In the genomic region with DNA sequence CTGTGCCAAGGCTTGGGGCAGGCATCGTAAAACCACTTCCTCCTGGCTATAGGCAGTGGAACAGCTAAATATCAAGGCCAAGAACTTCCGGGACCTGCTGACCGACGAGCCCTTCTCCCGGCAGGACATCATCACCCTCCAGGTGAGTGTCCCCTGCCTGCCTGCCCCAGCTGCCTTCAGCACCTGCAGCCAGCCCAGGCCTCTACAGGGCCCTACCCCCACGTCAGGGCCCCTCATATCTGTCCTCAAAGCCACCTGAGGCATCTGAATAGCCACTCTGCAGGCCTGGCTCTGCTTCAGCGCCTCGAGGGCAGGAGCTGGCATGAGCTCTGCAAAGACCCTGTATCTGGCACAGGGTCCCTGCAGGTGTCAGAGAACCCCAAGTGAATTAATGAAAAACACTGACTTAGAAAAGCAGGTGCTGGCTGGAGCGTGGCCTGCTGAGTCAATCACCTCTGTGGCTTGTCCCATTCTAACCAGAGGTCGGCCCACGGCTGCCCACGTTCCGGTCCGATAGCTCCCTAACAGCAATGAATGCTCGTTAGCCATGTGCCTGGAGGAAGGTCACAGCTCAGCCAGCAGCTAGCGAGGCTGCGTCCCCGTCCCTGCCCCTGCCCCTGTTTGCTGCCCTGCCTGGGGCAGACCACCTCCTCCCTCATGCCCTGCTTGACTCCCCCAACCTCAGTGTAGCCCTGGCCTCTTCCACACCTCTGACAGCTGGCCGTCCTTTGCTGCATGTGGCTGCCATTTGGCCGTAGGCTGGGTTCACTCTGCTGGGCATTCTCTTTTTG, we compare ENCODE assay signal across 1 cellular context.
TF ChIP-seq lines count a peak whose summit lies in the region.

No MANE protein-coding gene starts in this region.

TF ChIP-seq in HepG2, 621 proteins besides CTCF, POLR2A, EP300 and RAD21:
- TF ChIP-seq KLF11 (CRISPR knock-in tag; IDR thresholded peaks at IDR 0.05): no peak
- no peak for TF ChIP-seq HHEX (CRISPR knock-in tag; IDR thresholded peaks at IDR 0.05)
- TF ChIP-seq RAD51 (IDR thresholded peaks at IDR 0.05; ENCODE audit: borderline replicate concordance): no peak
- TF ChIP-seq HNF4G (IDR thresholded peaks at IDR 0.05; ENCODE audit: borderline replicate concordance, low read depth, low read length): no peak
- no peak for TF ChIP-seq HNF4G (CRISPR knock-in tag; IDR thresholded peaks at IDR 0.05; ENCODE audit: borderline replicate concordance, low read depth)
- no peak for TF ChIP-seq ZNF337 (CRISPR knock-in tag; IDR thresholded peaks at IDR 0.05; ENCODE audit: borderline replicate concordance, low read depth)
- TF ChIP-seq TFE3 (CRISPR knock-in tag; IDR thresholded peaks at IDR 0.05): no peak
- no peak for TF ChIP-seq HIVEP1 (CRISPR knock-in tag; IDR thresholded peaks at IDR 0.05)
- no peak for TF ChIP-seq SP2 (CRISPR knock-in tag; IDR thresholded peaks at IDR 0.05)
- TF ChIP-seq RFXANK (CRISPR knock-in tag; IDR thresholded peaks at IDR 0.05): no peak
- no peak for TF ChIP-seq ZNF224 (CRISPR knock-in tag; IDR thresholded peaks at IDR 0.05)
- TF ChIP-seq PCBP1 (IDR thresholded peaks at IDR 0.05; ENCODE audit: borderline replicate concordance, low read depth, low read length): no peak
- no peak for TF ChIP-seq ZNF660 (CRISPR knock-in tag; IDR thresholded peaks at IDR 0.05; ENCODE audit: borderline replicate concordance, low read depth)
- TF ChIP-seq ZNF121 (CRISPR knock-in tag; IDR thresholded peaks at IDR 0.05): no peak
- no peak for TF ChIP-seq ZFP90 (CRISPR knock-in tag; IDR thresholded peaks at IDR 0.05; ENCODE audit: borderline replicate concordance)
- TF ChIP-seq GRHL1 (CRISPR knock-in tag; conservative IDR thresholded peaks at IDR 0.05): no peak
- no peak for TF ChIP-seq ZNF883 (CRISPR knock-in tag; IDR thresholded peaks at IDR 0.05; ENCODE audit: not compliant biosample characterization)
- no peak for TF ChIP-seq ZNF18 (CRISPR knock-in tag; IDR thresholded peaks at IDR 0.05; ENCODE audit: insufficient replicate concordance)
- no peak for TF ChIP-seq E2F2 (CRISPR knock-in tag; IDR thresholded peaks at IDR 0.05; ENCODE audit: borderline replicate concordance)
